In the genomic region with DNA sequence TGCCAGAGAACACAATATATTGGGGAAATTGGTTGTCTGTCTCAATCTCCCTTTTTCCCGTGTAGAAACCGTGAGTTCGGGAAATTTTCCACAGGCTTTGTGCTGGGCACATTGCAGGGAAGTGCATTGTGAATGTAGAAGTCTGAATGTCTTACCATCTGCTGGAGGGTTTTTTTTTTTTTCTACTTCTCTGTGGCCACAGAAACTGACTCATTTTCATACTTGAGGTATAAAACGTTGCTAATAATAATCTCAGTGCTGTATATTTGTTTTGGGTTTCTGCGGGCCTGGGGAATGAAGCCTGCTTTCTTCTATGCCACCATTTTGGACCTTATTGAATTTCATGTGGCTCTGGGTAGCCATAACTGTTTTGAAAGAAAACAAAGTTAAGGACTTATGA, we compare ENCODE assay signal across 16 cellular contexts.
DNase-seq lines count a peak whose midpoint lies in the region; ATAC-seq, FAIRE-seq and TF ChIP-seq lines count a peak whose summit lies in the region.
"Had no signal": no experiment of that assay in that cellular context is flagged by ENCODE, and none has a peak within 500 bp of the region (broad histone marks: within the 10 kb centered on the region; RNA-seq: fewer than 3 reads in every experiment).

No MANE protein-coding gene starts in this region.

- H3K4me1 ChIP-seq in PC-9 (replicated peaks; ENCODE audit: insufficient read depth): no peaks in the 10 kb centered on the region
- H3K4me1 ChIP-seq: A549, right lobe of liver, SJSA1, suprapubic skin had no signal

- ATAC-seq in GM21717 (IDR thresholded peaks at IDR 0.05; ENCODE audit: unreplicated experiment): peak; percentile 63
- ATAC-seq in HG03432 (IDR thresholded peaks at IDR 0.05; ENCODE audit: unreplicated experiment): peak; percentile 92
- ATAC-seq in activated CD8-positive, alpha-beta memory T cell treated with anti-CD3 and anti-CD28 coated beads, Interleukin-2, amount 10 ng/mL, durations not matched to agents 7 days and 5 days: no peak
- ATAC-seq: activated T-cell treated with anti-CD3 and anti-CD28 coated beads, Interleukin-2, amount 50 U/mL, for 72 hours had no signal

- H3K36me3 Mint-ChIP-seq in activated CD8-positive, alpha-beta memory T cell treated with anti-CD3 and anti-CD28 coated beads, Interleukin-2, amount 10 ng/mL, durations not matched to agents 7 days and 5 days: no peaks in the 10 kb centered on the region
- H3K36me3 Mint-ChIP-seq: brain had no signal

- no peak for FAIRE-seq in bronchial epithelial cell (lab: Jason Lieb, UNC)
- FAIRE-seq: A549 had no signal

- no peaks in the 10 kb centered on the region for H3K27me3 Mint-ChIP-seq in activated CD8-positive, alpha-beta memory T cell treated with anti-CD3 and anti-CD28 coated beads, Interleukin-2, amount 10 ng/mL, durations not matched to agents 7 days and 5 days

- intact Hi-C loops in PC-9 (cut with micrococcal nuclease; ENCODE audit: unreplicated experiment): no loop called here

- peak; percentile 30 for DNase-seq in bronchial epithelial cell (ENCODE audit: low read depth)
- DNase-seq in activated CD8-positive, alpha-beta memory T cell treated with anti-CD3 and anti-CD28 coated beads, Interleukin-2, amount 10 ng/mL, durations not matched to agents 7 days and 5 days: no peak
- no peak for DNase-seq in Ammon's horn (ENCODE audit: low spot score)
- no peak for DNase-seq in PC-9
- DNase-seq in RPMI8226: no peak
- DNase-seq: activated T-cell treated with anti-CD3 and anti-CD28 coated beads, Interleukin-2, amount 50 U/mL, for 72 hours; NCI-H1092 treated with DMSO at 0.1 percent for 48 hours had no signal

- no peak overlapping the region for H3K27ac Mint-ChIP-seq in activated CD8-positive, alpha-beta memory T cell treated with anti-CD3 and anti-CD28 coated beads, Interleukin-2, amount 10 ng/mL, durations not matched to agents 7 days and 5 days
- H3K27ac Mint-ChIP-seq: activated T-cell treated with anti-CD3 and anti-CD28 coated beads, Interleukin-2, amount 50 U/mL, for 72 hours; brain had no signal

- no peaks in the 10 kb centered on the region for H3K4me1 Mint-ChIP-seq in activated CD8-positive, alpha-beta memory T cell treated with anti-CD3 and anti-CD28 coated beads, Interleukin-2, amount 10 ng/mL, durations not matched to agents 7 days and 5 days
- H3K4me1 Mint-ChIP-seq: brain had no signal

- no peaks in the 10 kb centered on the region for H3F3A ChIP-seq in PC-9 (ENCODE audit: insufficient read depth, low read depth)

- POLR2A ChIA-PET in PC-9 (lab: Charles Lee; ENCODE audit: unreplicated experiment): no interaction called here

- H3K9me3 ChIP-seq in PC-9 (ENCODE audit: insufficient read depth, low read depth): no peaks in the 10 kb centered on the region
- H3K9me3 ChIP-seq: A549, right lobe of liver, SJSA1, suprapubic skin had no signal

- no peak overlapping the region for H2AFZ ChIP-seq in PC-9

- no peaks in the 10 kb centered on the region for H3K36me3 ChIP-seq in bronchial epithelial cell (ENCODE audit: control insufficient read depth, insufficient read depth, low read length)
- no peaks in the 10 kb centered on the region for H3K36me3 ChIP-seq in PC-9 (ENCODE audit: low read depth)
- H3K36me3 ChIP-seq: right lobe of liver, SJSA1, suprapubic skin had no signal

- H4K20me1 ChIP-seq in PC-9 (ENCODE audit: insufficient read depth): no peaks in the 10 kb centered on the region

- no peaks in the 10 kb centered on the region for H3K27me3 ChIP-seq in bronchial epithelial cell (ENCODE audit: control insufficient read depth, insufficient read depth, low read length)
- H3K27me3 ChIP-seq in PC-9 (ENCODE audit: insufficient read depth, low read depth): no peaks in the 10 kb centered on the region
- H3K27me3 ChIP-seq: SJSA1, suprapubic skin had no signal

- CTCF ChIA-PET in activated CD8-positive, alpha-beta memory T cell treated with anti-CD3 and anti-CD28 coated beads, Interleukin-2, amount 10 ng/mL, durations not matched to agents 7 days and 5 days (lab: Charles Lee): no interaction called here
- CTCF ChIA-PET in PC-9 (lab: Charles Lee): no interaction called here

- TF ChIP-seq CTCF in 22Rv1 (IDR thresholded peaks at IDR 0.05) (no peak), bronchial epithelial cell (IDR thresholded peaks at IDR 0.05; ENCODE audit: insufficient read depth, low read length, severe bottlenecking) (no peak), PC-9 (conservative IDR thresholded peaks at IDR 0.05) (no peak)

- no TSS peak for BruUV-seq in PC-9 (replicated peaks; lab: Mats Ljungman, UMichigan)

- H3K27ac ChIP-seq in 22Rv1: peak overlapping the region; percentile 78
- no peak overlapping the region for H3K27ac ChIP-seq in PC-9
- H3K27ac ChIP-seq: A549, epithelial cell of prostate, right lobe of liver, SJSA1, suprapubic skin had no signal

- no peaks in the 10 kb centered on the region for H3K9me2 ChIP-seq in PC-9 (ENCODE audit: insufficient read depth)

- H3K79me2 ChIP-seq in PC-9 (ENCODE audit: low read depth): no peaks in the 10 kb centered on the region

- no peak overlapping the region for H3K4me3 Mint-ChIP-seq in activated CD8-positive, alpha-beta memory T cell treated with anti-CD3 and anti-CD28 coated beads, Interleukin-2, amount 10 ng/mL, durations not matched to agents 7 days and 5 days
- H3K4me3 Mint-ChIP-seq: activated T-cell treated with anti-CD3 and anti-CD28 coated beads, Interleukin-2, amount 50 U/mL, for 72 hours; brain had no signal

- no peak overlapping the region for H3K4me2 ChIP-seq in PC-9
- H3K4me2 ChIP-seq: A549 had no signal

- H3K4me3 ChIP-seq in bronchial epithelial cell (ENCODE audit: low read depth, low read length): no peak overlapping the region
- no peak overlapping the region for H3K4me3 ChIP-seq in PC-9
- H3K4me3 ChIP-seq: A549, right lobe of liver, SJSA1, suprapubic skin had no signal

- peaks cover 4% of the 10 kb centered on the region for H3K9me3 Mint-ChIP-seq in activated CD8-positive, alpha-beta memory T cell treated with anti-CD3 and anti-CD28 coated beads, Interleukin-2, amount 10 ng/mL, durations not matched to agents 7 days and 5 days (ENCODE audit: low read depth)
